ENCODE assay signal across 1 cellular context in genomic region chr14:89954045-89955021, GRCh38.
TF ChIP-seq lines count a peak whose summit lies in the region.

TSS of gene EFCAB11 (minus strand) at chr14:89954730. CDS start at chr14:89954660, 70 bp downstream.

TF ChIP-seq in HCT116, 20 proteins besides CTCF, POLR2A, EP300 and RAD21 (continued from another document):
- TF ChIP-seq ZBTB33 (IDR thresholded peaks at IDR 0.05; ENCODE audit: extremely low read depth, insufficient replicate concordance, low read length) (no peak), EZH2 (IDR thresholded peaks at IDR 0.05) (no peak), SRF (IDR thresholded peaks at IDR 0.05; ENCODE audit: low read depth) (no peak), ZFX (IDR thresholded peaks at IDR 0.05) (peak; percentile 52; the same call in 1 of the 2 replicates)
